In the genomic region with DNA sequence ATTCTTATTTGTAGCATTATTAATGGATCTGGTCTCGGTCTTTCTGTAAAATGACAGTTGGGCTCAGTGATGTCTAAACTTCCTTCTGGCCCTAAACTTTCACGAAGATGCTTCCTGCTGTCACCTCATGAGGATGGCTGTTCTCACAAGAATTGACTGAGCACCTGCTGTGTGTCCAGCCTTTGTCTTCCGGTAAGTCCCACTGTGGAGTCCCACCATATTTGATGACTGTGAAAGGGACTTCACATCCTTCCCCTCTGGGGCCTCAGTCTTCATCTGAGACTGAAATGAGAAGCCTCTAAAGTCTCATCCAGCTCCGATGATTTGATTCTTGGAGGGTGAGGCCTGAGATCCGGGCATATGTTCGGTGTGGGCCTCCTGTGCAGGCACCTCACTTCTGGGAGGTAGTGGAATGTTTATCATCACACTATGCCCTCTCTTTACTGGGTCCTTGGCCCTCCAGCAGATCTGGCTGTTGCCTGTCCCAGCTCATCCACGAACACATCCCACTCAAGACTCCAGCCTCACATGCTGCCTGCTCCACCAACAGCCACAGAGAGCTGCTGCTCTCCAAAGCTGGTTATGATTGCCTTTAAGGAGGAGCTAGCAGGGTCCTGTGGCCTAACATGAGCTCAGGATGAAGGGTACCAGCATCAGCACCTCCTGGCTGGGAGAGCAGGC, we compare ENCODE assay signal across 2 cellular contexts.
A peak's percentile ranks its signal among the peaks of the same experiment; 100 is the strongest.
TF ChIP-seq lines count a peak whose summit lies in the region.

No MANE protein-coding gene starts in this region.

TF ChIP-seq in HEK293, 187 proteins besides CTCF, POLR2A, EP300 and RAD21:
- TF ChIP-seq TCF7L2 (IDR thresholded peaks at IDR 0.05; ENCODE audit: borderline replicate concordance, low read depth, low read length) = no peak
- TF ChIP-seq, protein P1, sequence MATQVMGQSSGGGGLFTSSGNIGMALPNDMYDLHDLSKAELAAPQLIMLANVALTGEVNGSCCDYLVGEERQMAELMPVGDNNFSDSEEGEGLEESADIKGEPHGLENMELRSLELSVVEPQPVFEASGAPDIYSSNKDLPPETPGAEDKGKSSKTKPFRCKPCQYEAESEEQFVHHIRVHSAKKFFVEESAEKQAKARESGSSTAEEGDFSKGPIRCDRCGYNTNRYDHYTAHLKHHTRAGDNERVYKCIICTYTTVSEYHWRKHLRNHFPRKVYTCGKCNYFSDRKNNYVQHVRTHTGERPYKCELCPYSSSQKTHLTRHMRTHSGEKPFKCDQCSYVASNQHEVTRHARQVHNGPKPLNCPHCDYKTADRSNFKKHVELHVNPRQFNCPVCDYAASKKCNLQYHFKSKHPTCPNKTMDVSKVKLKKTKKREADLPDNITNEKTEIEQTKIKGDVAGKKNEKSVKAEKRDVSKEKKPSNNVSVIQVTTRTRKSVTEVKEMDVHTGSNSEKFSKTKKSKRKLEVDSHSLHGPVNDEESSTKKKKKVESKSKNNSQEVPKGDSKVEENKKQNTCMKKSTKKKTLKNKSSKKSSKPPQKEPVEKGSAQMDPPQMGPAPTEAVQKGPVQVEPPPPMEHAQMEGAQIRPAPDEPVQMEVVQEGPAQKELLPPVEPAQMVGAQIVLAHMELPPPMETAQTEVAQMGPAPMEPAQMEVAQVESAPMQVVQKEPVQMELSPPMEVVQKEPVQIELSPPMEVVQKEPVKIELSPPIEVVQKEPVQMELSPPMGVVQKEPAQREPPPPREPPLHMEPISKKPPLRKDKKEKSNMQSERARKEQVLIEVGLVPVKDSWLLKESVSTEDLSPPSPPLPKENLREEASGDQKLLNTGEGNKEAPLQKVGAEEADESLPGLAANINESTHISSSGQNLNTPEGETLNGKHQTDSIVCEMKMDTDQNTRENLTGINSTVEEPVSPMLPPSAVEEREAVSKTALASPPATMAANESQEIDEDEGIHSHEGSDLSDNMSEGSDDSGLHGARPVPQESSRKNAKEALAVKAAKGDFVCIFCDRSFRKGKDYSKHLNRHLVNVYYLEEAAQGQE (tag by site-specific recombination; IDR thresholded peaks at IDR 0.05) = 0 out of 2 replicates have a peak, but pooled peaks have one; percentile 42

TF ChIP-seq in H1, 55 proteins besides CTCF, POLR2A, EP300 and RAD21 (continued from another document):
- TF ChIP-seq ZNF274 (IDR thresholded peaks at IDR 0.05; ENCODE audit: borderline replicate concordance, extremely low read depth, low read length) (no peak), YY1 (IDR thresholded peaks at IDR 0.05; ENCODE audit: low read depth, low read length) (no peak), CEBPB (IDR thresholded peaks at IDR 0.05; ENCODE audit: low read depth, low read length) (no peak), PHF8 (conservative IDR thresholded peaks at IDR 0.05; ENCODE audit: low read depth, low read length) (no peak), TAF1 (IDR thresholded peaks at IDR 0.05; ENCODE audit: low read depth, low read length) (no peak), NRF1 (IDR thresholded peaks at IDR 0.05; ENCODE audit: low read depth, low read length) (no peak), RNF2 (IDR thresholded peaks at IDR 0.05; ENCODE audit: borderline replicate concordance, low read depth, low read length, missing control alignments, poor library complexity, severe bottlenecking) (no peak), KDM1A (IDR thresholded peaks at IDR 0.05; ENCODE audit: borderline replicate concordance, low read length) (no peak), RFX5 (IDR thresholded peaks at IDR 0.05; ENCODE audit: borderline replicate concordance, low read depth, low read length) (no peak), TEAD4 (IDR thresholded peaks at IDR 0.05; ENCODE audit: low read depth, low read length) (no peak), HDAC2 (IDR thresholded peaks at IDR 0.05; ENCODE audit: borderline replicate concordance in 1 of 2, low read depth in 2 of 2, low read length in 2 of 2) (no peak), JUND (IDR thresholded peaks at IDR 0.05; ENCODE audit: low read length) (no peak), TAF7 (optimal IDR thresholded peaks at IDR 0.05; ENCODE audit: borderline replicate concordance, low read depth, low read length) (no peak), SP4 (IDR thresholded peaks at IDR 0.05; ENCODE audit: low read length) (no peak)
